Comparison of ENCODE assay signal across 8 cellular contexts in the genomic region with DNA sequence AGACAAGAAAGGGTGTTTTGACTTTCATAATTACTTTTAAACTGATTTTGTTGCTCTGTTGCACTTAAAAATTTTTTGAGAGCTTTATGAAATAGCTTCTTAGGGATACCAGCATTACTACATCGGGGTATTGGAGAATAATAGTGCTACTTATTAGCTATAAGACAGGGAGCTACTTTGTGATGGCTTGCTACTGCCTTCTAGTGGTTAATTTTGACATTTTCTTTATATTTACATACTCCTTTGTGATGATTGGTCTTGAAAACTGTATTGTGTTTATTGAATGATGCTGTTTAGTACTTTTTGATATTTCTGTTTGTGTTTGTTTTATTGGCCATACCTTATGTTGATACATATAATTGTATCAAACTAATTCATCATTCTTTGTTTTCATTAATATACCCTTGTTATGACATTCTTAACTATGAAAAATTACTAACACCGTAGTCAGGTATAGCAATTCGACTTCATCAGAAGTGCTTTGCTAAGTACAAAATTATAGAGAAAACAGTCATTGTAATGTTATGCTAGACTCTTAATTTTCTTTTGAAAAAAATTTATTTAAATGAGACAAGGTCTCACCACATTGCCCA.
A peak's percentile ranks its signal among the peaks of the same experiment; 100 is the strongest.
DNase-seq lines count a peak whose midpoint lies in the region; ATAC-seq and TF ChIP-seq lines count a peak whose summit lies in the region.

No MANE protein-coding gene starts in this region.

- CTCF ChIA-PET in activated naive CD4-positive, alpha-beta T cell treated with anti-CD3 and anti-CD28 coated beads, Interleukin-2, amount 10 ng/mL, durations not matched to agents 7 days and 5 days (lab: Charles Lee), result interaction anchor here (0.6 to 9.6 kb wide), 20 partner anchors 9 to 632 kb away, joined by 3 to 194 read pairs (median 4); a partner anchor contains a TSS

- peaks cover 53% of the 10 kb centered on the region for H3K79me2 ChIP-seq in DOHH2 (ENCODE audit: control insufficient read depth, low read length)

- no peaks in the 10 kb centered on the region for H3K27me3 ChIP-seq in DOHH2 (ENCODE audit: control insufficient read depth, low read length)
- no peaks in the 10 kb centered on the region for H3K27me3 ChIP-seq in Peyer's patch

- H3K36me3 ChIP-seq in DOHH2 (ENCODE audit: control insufficient read depth, low read length) (peaks cover 24% of the 10 kb centered on the region), Peyer's patch (no peaks in the 10 kb centered on the region), mucosa of descending colon (ENCODE audit: low read depth) (no peaks in the 10 kb centered on the region)

- no peaks in the 10 kb centered on the region for H3K27me3 Mint-ChIP-seq in endothelial cell (ENCODE audit: unreplicated experiment)
- peaks cover 4% of the 10 kb centered on the region for H3K27me3 Mint-ChIP-seq in activated naive CD4-positive, alpha-beta T cell treated with anti-CD3 and anti-CD28 coated beads, Interleukin-2, amount 10 ng/mL, durations not matched to agents 7 days and 5 days

- H3K27ac ChIP-seq in DOHH2 (ENCODE audit: low read depth, low read length) (no peak overlapping the region), Peyer's patch (no peak overlapping the region)

- intact Hi-C loops in mucosa of descending colon (cut with DNase I, micrococcal nuclease), result loop anchor here (2.0 kb wide), 1 partner anchor 142 kb away; no protein-coding TSS in a partner anchor

- TF ChIP-seq CTCF in DOHH2 (IDR thresholded peaks at IDR 0.05; ENCODE audit: low read depth, low read length, poor library complexity, severe bottlenecking), result peak; percentile 74
- TF ChIP-seq CTCF in Peyer's patch (IDR thresholded peaks at IDR 0.05), result peak; percentile 49 to 87 (median 81)
- TF ChIP-seq CTCF in endothelial cell (IDR thresholded peaks at IDR 0.05; ENCODE audit: unreplicated experiment), result peak; percentile 73
- TF ChIP-seq CTCF in mucosa of descending colon (IDR thresholded peaks at IDR 0.05), result no peak

- no peaks in the 10 kb centered on the region for H3K9me3 Mint-ChIP-seq in endothelial cell (ENCODE audit: unreplicated experiment)
- H3K9me3 Mint-ChIP-seq in activated naive CD4-positive, alpha-beta T cell treated with anti-CD3 and anti-CD28 coated beads, Interleukin-2, amount 10 ng/mL, durations not matched to agents 7 days and 5 days, result no peaks in the 10 kb centered on the region

- H3K4me2 ChIP-seq in DOHH2 (ENCODE audit: low read length), result no peak overlapping the region

- H3K4me1 ChIP-seq in DOHH2 (ENCODE audit: control insufficient read depth, low read length), result peaks cover 51% of the 10 kb centered on the region
- H3K4me1 ChIP-seq in Peyer's patch, result peaks cover 0 to 5% (median 0%) of the 10 kb centered on the region in 4 donors
- peaks cover 4% of the 10 kb centered on the region for H3K4me1 ChIP-seq in mucosa of descending colon (ENCODE audit: low read depth)

- H3K9me3 ChIP-seq in DOHH2 (ENCODE audit: control insufficient read depth, insufficient read depth, low read length), result no peaks in the 10 kb centered on the region
- no peaks in the 10 kb centered on the region for H3K9me3 ChIP-seq in Peyer's patch
- H3K9me3 ChIP-seq in mucosa of descending colon, result no peaks in the 10 kb centered on the region

- TF ChIP-seq POLR2A in Peyer's patch (IDR thresholded peaks at IDR 0.05), result no peak

- H3K4me3 ChIP-seq in DOHH2 (ENCODE audit: low read length) (no peak overlapping the region), Peyer's patch (no peak overlapping the region), mucosa of descending colon (no peak overlapping the region)

- H3F3A ChIP-seq in DOHH2 (ENCODE audit: control insufficient read depth, insufficient read depth), result peaks cover 16% of the 10 kb centered on the region

- peaks cover 7% of the 10 kb centered on the region for H3K36me3 Mint-ChIP-seq in endothelial cell (ENCODE audit: low read depth, unreplicated experiment)
- no peaks in the 10 kb centered on the region for H3K36me3 Mint-ChIP-seq in activated naive CD4-positive, alpha-beta T cell treated with anti-CD3 and anti-CD28 coated beads, Interleukin-2, amount 10 ng/mL, durations not matched to agents 7 days and 5 days

- no peaks in the 10 kb centered on the region for H3K9me2 ChIP-seq in DOHH2 (replicated peaks; ENCODE audit: control insufficient read depth, low read length)

- no peak overlapping the region for H3K4me3 Mint-ChIP-seq in endothelial cell (ENCODE audit: unreplicated experiment)
- H3K4me3 Mint-ChIP-seq in activated naive CD4-positive, alpha-beta T cell treated with anti-CD3 and anti-CD28 coated beads, Interleukin-2, amount 10 ng/mL, durations not matched to agents 7 days and 5 days, result no peak overlapping the region

- H3K4me1 Mint-ChIP-seq in endothelial cell (ENCODE audit: unreplicated experiment), result no peaks in the 10 kb centered on the region
- no peaks in the 10 kb centered on the region for H3K4me1 Mint-ChIP-seq in activated naive CD4-positive, alpha-beta T cell treated with anti-CD3 and anti-CD28 coated beads, Interleukin-2, amount 10 ng/mL, durations not matched to agents 7 days and 5 days

- peaks cover 9% of the 10 kb centered on the region; the same call in 1 of the 2 replicates for H4K20me1 ChIP-seq in DOHH2 (ENCODE audit: control insufficient read depth, insufficient read depth, low read depth, low read length)

- DNase-seq in LHCN-M2 (ENCODE audit: low read depth), result peak; percentile 66
- DNase-seq in Peyer's patch, result no peak
- no peak for DNase-seq in endothelial cell (ENCODE audit: low spot score)
- DNase-seq in mucosa of descending colon, result no peak
- no peak for DNase-seq in activated naive CD4-positive, alpha-beta T cell treated with anti-CD3 and anti-CD28 coated beads, Interleukin-2, amount 10 ng/mL, durations not matched to agents 7 days and 5 days

- ATAC-seq in mucosa of descending colon, result peak; percentile 44
- no peak for ATAC-seq in HG03025 (IDR thresholded peaks at IDR 0.05; ENCODE audit: low FRiP score, unreplicated experiment)
- no peak for ATAC-seq in HG02870 (IDR thresholded peaks at IDR 0.05; ENCODE audit: unreplicated experiment)

- H3K27ac Mint-ChIP-seq in endothelial cell (ENCODE audit: unreplicated experiment), result no peak overlapping the region
- H3K27ac Mint-ChIP-seq in activated naive CD4-positive, alpha-beta T cell treated with anti-CD3 and anti-CD28 coated beads, Interleukin-2, amount 10 ng/mL, durations not matched to agents 7 days and 5 days, result no peak overlapping the region
